Comparison of ENCODE assay signal across 8 cellular contexts in the genomic region with DNA sequence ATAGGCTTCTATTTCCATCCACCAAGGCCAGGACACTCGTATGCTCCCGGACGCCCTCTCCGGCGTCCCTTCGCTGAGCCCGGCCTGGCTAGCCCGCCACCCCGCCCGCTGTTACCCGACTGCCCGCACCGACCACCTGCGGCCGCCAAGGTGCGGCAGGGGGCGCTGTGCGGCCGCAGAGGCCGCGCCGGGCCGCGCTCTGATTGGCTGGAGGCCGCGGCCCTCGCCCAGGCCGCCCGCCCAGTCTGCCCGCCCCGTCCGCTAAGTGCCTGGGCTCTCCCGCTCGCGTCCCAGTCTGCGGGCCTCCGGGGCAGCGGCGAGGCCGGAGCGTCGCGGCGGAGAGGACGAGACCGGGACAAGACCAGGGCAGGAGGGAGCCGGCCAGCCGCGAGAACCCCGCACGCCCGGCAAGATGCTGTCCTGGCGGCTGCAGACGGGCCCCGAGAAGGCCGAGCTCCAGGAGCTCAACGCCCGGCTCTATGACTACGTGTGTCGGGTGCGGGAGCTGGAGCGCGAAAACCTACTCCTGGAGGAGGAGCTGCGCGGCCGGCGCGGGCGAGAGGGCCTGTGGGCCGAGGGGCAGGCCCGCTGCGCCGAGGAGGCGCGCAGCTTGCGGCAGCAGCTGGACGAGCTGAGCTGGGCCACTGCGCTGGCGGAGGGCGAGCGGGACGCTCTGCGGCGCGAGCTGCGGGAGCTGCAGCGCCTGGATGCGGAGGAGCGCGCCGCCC. TPM values are rescaled to one million over a fixed set of nuclear protein-coding genes. Genes with fewer than 3 reads are reported as not detected.
DNase-seq lines count a peak whose midpoint lies in the region; ATAC-seq and TF ChIP-seq lines count a peak whose summit lies in the region.

A gene with protein sequence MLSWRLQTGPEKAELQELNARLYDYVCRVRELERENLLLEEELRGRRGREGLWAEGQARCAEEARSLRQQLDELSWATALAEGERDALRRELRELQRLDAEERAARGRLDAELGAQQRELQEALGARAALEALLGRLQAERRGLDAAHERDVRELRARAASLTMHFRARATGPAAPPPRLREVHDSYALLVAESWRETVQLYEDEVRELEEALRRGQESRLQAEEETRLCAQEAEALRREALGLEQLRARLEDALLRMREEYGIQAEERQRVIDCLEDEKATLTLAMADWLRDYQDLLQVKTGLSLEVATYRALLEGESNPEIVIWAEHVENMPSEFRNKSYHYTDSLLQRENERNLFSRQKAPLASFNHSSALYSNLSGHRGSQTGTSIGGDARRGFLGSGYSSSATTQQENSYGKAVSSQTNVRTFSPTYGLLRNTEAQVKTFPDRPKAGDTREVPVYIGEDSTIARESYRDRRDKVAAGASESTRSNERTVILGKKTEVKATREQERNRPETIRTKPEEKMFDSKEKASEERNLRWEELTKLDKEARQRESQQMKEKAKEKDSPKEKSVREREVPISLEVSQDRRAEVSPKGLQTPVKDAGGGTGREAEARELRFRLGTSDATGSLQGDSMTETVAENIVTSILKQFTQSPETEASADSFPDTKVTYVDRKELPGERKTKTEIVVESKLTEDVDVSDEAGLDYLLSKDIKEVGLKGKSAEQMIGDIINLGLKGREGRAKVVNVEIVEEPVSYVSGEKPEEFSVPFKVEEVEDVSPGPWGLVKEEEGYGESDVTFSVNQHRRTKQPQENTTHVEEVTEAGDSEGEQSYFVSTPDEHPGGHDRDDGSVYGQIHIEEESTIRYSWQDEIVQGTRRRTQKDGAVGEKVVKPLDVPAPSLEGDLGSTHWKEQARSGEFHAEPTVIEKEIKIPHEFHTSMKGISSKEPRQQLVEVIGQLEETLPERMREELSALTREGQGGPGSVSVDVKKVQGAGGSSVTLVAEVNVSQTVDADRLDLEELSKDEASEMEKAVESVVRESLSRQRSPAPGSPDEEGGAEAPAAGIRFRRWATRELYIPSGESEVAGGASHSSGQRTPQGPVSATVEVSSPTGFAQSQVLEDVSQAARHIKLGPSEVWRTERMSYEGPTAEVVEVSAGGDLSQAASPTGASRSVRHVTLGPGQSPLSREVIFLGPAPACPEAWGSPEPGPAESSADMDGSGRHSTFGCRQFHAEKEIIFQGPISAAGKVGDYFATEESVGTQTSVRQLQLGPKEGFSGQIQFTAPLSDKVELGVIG (N-terminal part only) (plus strand): TSS at position 293 of the 728 bp plus-strand sequence. CDS start 120 bp downstream, at position 413.

- peak; percentile 63 for ATAC-seq in GM19043 (IDR thresholded peaks at IDR 0.05; ENCODE audit: low read depth, unreplicated experiment)
- ATAC-seq in HG03139 (IDR thresholded peaks at IDR 0.05; ENCODE audit: unreplicated experiment) = peak; percentile 61
- ATAC-seq in Right ventricle myocardium inferior = peak; percentile 87

- DNase-seq in CD14-positive monocyte (ENCODE audit: low spot score) (no peak), NCI-H510A (lab: John Stamatoyannopoulos, UW) (peak; percentile 42), Right ventricle myocardium inferior (ENCODE audit: missing footprints) (peak; percentile 86), nucleus accumbens (lab: John Stamatoyannopoulos, UW) (peak in 54 of 56 donors; percentile 10 to 89 (median 66)), NCI-H128 (lab: John Stamatoyannopoulos, UW; ENCODE audit: unreplicated experiment) (no peak)
- peak; percentile 58 for DNase-seq in activated naive CD8-positive, alpha-beta T cell treated with anti-CD3 and anti-CD28 coated beads for 36 hours

- H3K4me1 Mint-ChIP-seq in CD14-positive monocyte = peaks cover 31% of the 10 kb centered on the region
- peaks cover 3% of the 10 kb centered on the region for H3K4me1 Mint-ChIP-seq in activated naive CD8-positive, alpha-beta T cell treated with anti-CD3 and anti-CD28 coated beads for 36 hours

- H3K27ac Mint-ChIP-seq in CD14-positive monocyte = no peak within 1 kb of the TSS
- no peak within 1 kb of the TSS for H3K27ac Mint-ChIP-seq in activated naive CD8-positive, alpha-beta T cell treated with anti-CD3 and anti-CD28 coated beads for 36 hours

- peaks cover 54 to 71% (median 71%) of the 10 kb centered on the region in 3 donors for H3K27me3 Mint-ChIP-seq in CD14-positive monocyte (ENCODE audit: low read depth in 3 of 3)
- peaks cover 63% of the 10 kb centered on the region for H3K27me3 Mint-ChIP-seq in activated naive CD8-positive, alpha-beta T cell treated with anti-CD3 and anti-CD28 coated beads for 36 hours

- TF ChIP-seq CTCF in CD14-positive monocyte (IDR thresholded peaks at IDR 0.05) = peak; percentile 57

- no peaks in the 10 kb centered on the region for H3K36me3 Mint-ChIP-seq in CD14-positive monocyte
- H3K36me3 Mint-ChIP-seq in activated naive CD8-positive, alpha-beta T cell treated with anti-CD3 and anti-CD28 coated beads for 36 hours = no peaks in the 10 kb centered on the region

- peak within 1 kb of the TSS; percentile 68 to 86 for H3K4me3 Mint-ChIP-seq in CD14-positive monocyte
- H3K4me3 Mint-ChIP-seq in activated naive CD8-positive, alpha-beta T cell treated with anti-CD3 and anti-CD28 coated beads for 36 hours = peak within 1 kb of the TSS; percentile 61

- H3K9me3 Mint-ChIP-seq in CD14-positive monocyte = peaks cover 0 to 16% (median 4%) of the 10 kb centered on the region in 7 donors
- H3K9me3 Mint-ChIP-seq in activated naive CD8-positive, alpha-beta T cell treated with anti-CD3 and anti-CD28 coated beads for 36 hours = no peaks in the 10 kb centered on the region

- intact Hi-C loops in CD14-positive monocyte (cut with micrococcal nuclease) = loop anchor here (5.0 kb wide), 1 partner anchor 107 kb away; no protein-coding TSS in a partner anchor
- intact Hi-C loops in Right ventricle myocardium inferior (cut with DNase I) = loop anchor here (1.0 to 10.0 kb wide), 3 partner anchors 67 to 630 kb away; partner anchors contain the start of gene LYSMD4

RNA-seq across cellular contexts. Expression of the gene that starts here (rescaled TPM):
- polyA plus RNA-seq in CD14-positive monocyte = under 1 TPM in 1 of 2 donors, not detected in 1; 0.05 TPM
- under 1 TPM; 0.12 to 0.14 TPM for total RNA-seq in activated naive CD8-positive, alpha-beta T cell treated with anti-CD3 and anti-CD28 coated beads for 36 hours
- 311 TPM for total RNA-seq in Right ventricle myocardium inferior

Comparison
In these comparisons a context has a peak if more than half of its experiments do, and no peak if none do; other contexts are left out.
1. RNA of the gene that starts here (total RNA-seq): 311 TPM in Right ventricle myocardium inferior (single experiment); 0.12 to 0.14 TPM in activated naive CD8-positive, alpha-beta T cell treated with anti-CD3 and anti-CD28 coated beads for 36 hours; every median in the first group is over 100 times any median in the second.
2. Peak in DNase-seq in activated naive CD8-positive, alpha-beta T cell treated with anti-CD3 and anti-CD28 coated beads for 36 hours; RNA of the gene not detected or under 1 TPM.
3. DNase-seq: peak in NCI-H510A (single experiment), Right ventricle myocardium inferior (single experiment) and nucleus accumbens (54 of 56); none in CD14-positive monocyte (single experiment) and NCI-H128 (single experiment).
4. Peak in every context shown above with its lines, with median percentiles within 50 percentile points of each other: ATAC-seq.